In genomic region chr12:124053855-124054254, GRCh38 we compare ENCODE assay signal across 9 cellular contexts.
DNase-seq lines count a peak whose midpoint lies in the region; ATAC-seq and TF ChIP-seq lines count a peak whose summit lies in the region.
"Had no signal": no experiment of that assay in that cellular context is flagged by ENCODE, and none has a peak within 500 bp of the region (broad histone marks: within the 10 kb centered on the region; RNA-seq: fewer than 3 reads in every experiment).

No MANE protein-coding gene starts in this region.

- H3K4me1 Mint-ChIP-seq in nephron progenitor cell: peaks cover 29% of the 10 kb centered on the region
- H3K4me1 Mint-ChIP-seq: activated B cell treated with CpG ODN at 0.5 μM for 24 hours had no signal

- peaks cover 3% of the 10 kb centered on the region for H3K27me3 Mint-ChIP-seq in nephron progenitor cell (ENCODE audit: low read depth, poor library complexity)

- H3K27ac Mint-ChIP-seq in nephron progenitor cell: no peak overlapping the region
- H3K27ac Mint-ChIP-seq: activated B cell treated with CpG ODN at 0.5 μM for 24 hours had no signal

- H3K36me3 Mint-ChIP-seq in nephron progenitor cell (ENCODE audit: low read depth): peaks cover 6% of the 10 kb centered on the region

- TF ChIP-seq POLR2A in erythroblast (IDR thresholded peaks at IDR 0.05; ENCODE audit: low read length): no peak

- TF ChIP-seq CTCF in nephron progenitor cell (IDR thresholded peaks at IDR 0.05): peak; percentile 22

- no peak overlapping the region for H3K4me3 Mint-ChIP-seq in nephron progenitor cell
- H3K4me3 Mint-ChIP-seq: activated B cell treated with CpG ODN at 0.5 μM for 24 hours had no signal

- no peak for ATAC-seq in GM18867 (IDR thresholded peaks at IDR 0.05; ENCODE audit: unreplicated experiment)

- peaks cover 13% of the 10 kb centered on the region for H3K9me3 Mint-ChIP-seq in nephron progenitor cell

- DNase-seq in DMS 273 (lab: John Stamatoyannopoulos, UW; ENCODE audit: unreplicated experiment) (peak; percentile 42), DMS 273 treated with DMSO at 0.1 percent for 48 hours (lab: John Stamatoyannopoulos, UW) (no peak), NCI-H82 treated with DMSO at 0.1 percent for 48 hours (lab: John Stamatoyannopoulos, UW; ENCODE audit: unreplicated experiment) (peak; percentile 58), erythroblast (lab: John Stamatoyannopoulos, UW) (peak; percentile 14 to 30), nephron progenitor cell (peak; percentile 50), NK-92 (lab: John Stamatoyannopoulos, UW; ENCODE audit: unreplicated experiment) (no peak)
- no peak for DNase-seq in activated T-cell treated with anti-CD3 and anti-CD28 coated beads, Interleukin-2, amount 50 U/mL, for 1 hour
- DNase-seq: activated B cell treated with CpG ODN at 0.5 μM for 24 hours had no signal

Comparison
In these comparisons a context has a peak if more than half of its experiments do, and no peak if none do; other contexts are left out.
1. DNase-seq: peak in DMS 273 (single experiment), NCI-H82 treated with DMSO at 0.1 percent for 48 hours (single experiment), erythroblast (2 of 2) and nephron progenitor cell (single experiment); none in DMS 273 treated with DMSO at 0.1 percent for 48 hours (single experiment), NK-92 (single experiment) and activated T-cell treated with anti-CD3 and anti-CD28 coated beads, Interleukin-2, amount 50 U/mL, for 1 hour (single experiment).